24 cellular contexts compared by ENCODE assay signal in genomic region chr18:30650499-30650898, GRCh38.
A peak's percentile ranks its signal among the peaks of the same experiment; 100 is the strongest.
DNase-seq lines count a peak whose midpoint lies in the region; ATAC-seq, FAIRE-seq and TF ChIP-seq lines count a peak whose summit lies in the region.
"Had no signal": no experiment of that assay in that cellular context is flagged by ENCODE, and none has a peak within 500 bp of the region (broad histone marks: within the 10 kb centered on the region; RNA-seq: fewer than 3 reads in every experiment).

No MANE protein-coding gene starts in this region.

- H3K36me3 ChIP-seq in HepG2 (replicated peaks in 1 of 2; ENCODE audit: control insufficient read depth in 1 of 2, insufficient read depth in 2 of 2, low read length in 2 of 2): no peaks in the 10 kb centered on the region
- H3K36me3 ChIP-seq in right lobe of liver: no peaks in the 10 kb centered on the region
- no peaks in the 10 kb centered on the region for H3K36me3 ChIP-seq in pancreas
- H3K36me3 ChIP-seq: BE2C; BLaER1 treated with 17β-estradiol and CSF1 and Interleukin-3, amounts not matched to agents 10 nM and 100 nM had no signal

- H3K27ac ChIP-seq in HepG2 (ENCODE audit: extremely low read length, insufficient read depth, low read length) (no peak overlapping the region), right lobe of liver (no peak overlapping the region), pancreas (no peak overlapping the region)
- H3K27ac ChIP-seq: 22Rv1; BLaER1 treated with 17β-estradiol and CSF1 and Interleukin-3, amounts not matched to agents 10 nM and 100 nM; GM23248 had no signal

- intact Hi-C loops in HepG2 (cut with micrococcal nuclease; ENCODE audit: unreplicated experiment): no loop called here
- intact Hi-C loops in right lobe of liver (cut with DNase I): no loop called here
- intact Hi-C loops in pancreas (cut with DNase I): no loop called here

- TF ChIP-seq POLR2A in HepG2 (IDR thresholded peaks at IDR 0.05; ENCODE audit: insufficient read depth in 1 of 2, low read depth in 2 of 2, low read length in 2 of 2) (no peak), right lobe of liver (IDR thresholded peaks at IDR 0.05) (no peak)

- POLR2A ChIA-PET in HepG2 (lab: Yijun Ruan, JAX): no interaction called here

- no peak overlapping the region for H3K4me2 ChIP-seq in HepG2 (ENCODE audit: low read depth, low read length)
- H3K4me2 ChIP-seq: BLaER1 treated with 17β-estradiol and CSF1 and Interleukin-3, amounts not matched to agents 10 nM and 100 nM had no signal

- no peak for TF ChIP-seq CTCF in HepG2 (CRISPR knock-in tag; IDR thresholded peaks at IDR 0.05)
- no peak for TF ChIP-seq CTCF in right lobe of liver (IDR thresholded peaks at IDR 0.05)
- no peak for TF ChIP-seq CTCF in pancreas (IDR thresholded peaks at IDR 0.05)

- H3K4me3 ChIP-seq in HepG2 (replicated peaks in 1 of 3; ENCODE audit: insufficient read depth in 1 of 3, low read depth in 2 of 3, low read length in 3 of 3) (no peak overlapping the region), right lobe of liver (no peak overlapping the region), pancreas (no peak overlapping the region)
- H3K4me3 ChIP-seq: BLaER1 treated with 17β-estradiol and CSF1 and Interleukin-3, amounts not matched to agents 10 nM and 100 nM; GM12878; GM23248 had no signal

- no peak for DNase-seq in HepG2 (ENCODE audit: low spot score)
- no peak for DNase-seq in right lobe of liver
- no peak for DNase-seq in pancreas
- DNase-seq in COR-L47 (lab: John Stamatoyannopoulos, UW): no peak
- DNase-seq: ACHN; AML-193; BE2C; Caco-2; CD4-positive, alpha-beta memory T cell; DMS 273 treated with DMSO at 0.1 percent for 48 hours; DMS79; EL; GDM1; GM23248; H7; HCEC 1CT had no signal

- no peaks in the 10 kb centered on the region for H3K27me3 ChIP-seq in HepG2 (ENCODE audit: control insufficient read depth in 1 of 2, insufficient read depth in 2 of 2, low read length in 2 of 2)
- H3K27me3 ChIP-seq in right lobe of liver: no peaks in the 10 kb centered on the region
- H3K27me3 ChIP-seq in pancreas: no peaks in the 10 kb centered on the region
- H3K27me3 ChIP-seq: BE2C; BLaER1 treated with 17β-estradiol and CSF1 and Interleukin-3, amounts not matched to agents 10 nM and 100 nM had no signal

- no peaks in the 10 kb centered on the region for H3K79me2 ChIP-seq in HepG2 (ENCODE audit: insufficient read depth, low read length)

- H3K9me3 ChIP-seq in HepG2 (ENCODE audit: low read length) (no peaks in the 10 kb centered on the region), right lobe of liver (no peaks in the 10 kb centered on the region), pancreas (no peaks in the 10 kb centered on the region)
- H3K9me3 ChIP-seq: BE2C; BLaER1 treated with 17β-estradiol and CSF1 and Interleukin-3, amounts not matched to agents 10 nM and 100 nM; Caco-2 had no signal

- CTCF ChIA-PET in HepG2 (lab: Yijun Ruan, JAX; ENCODE audit: low intra/inter-chr PET ratio, low total read pairs): no interaction called here

- no peak for TF ChIP-seq EP300 in HepG2 (IDR thresholded peaks at IDR 0.05; ENCODE audit: low read depth in 2 of 2, low read length in 2 of 2)
- TF ChIP-seq EP300 in HepG2 (CRISPR knock-in tag; IDR thresholded peaks at IDR 0.05; ENCODE audit: borderline replicate concordance): no peak

- FAIRE-seq in HepG2 (lab: Jason Lieb, UNC): no peak
- peak; percentile 21 for FAIRE-seq in colon (lab: Jason Lieb, UNC)
- FAIRE-seq in pancreas (lab: Jason Lieb, UNC): peak; percentile 76
- FAIRE-seq: A204.1, GM12878, GM19239, H1 had no signal

- TF ChIP-seq RAD21 in HepG2 (CRISPR knock-in tag; IDR thresholded peaks at IDR 0.05): no peak

- no peak overlapping the region for H3K9ac ChIP-seq in HepG2 (ENCODE audit: insufficient read depth, low read depth, low read length)
- H3K9ac ChIP-seq: BLaER1 treated with 17β-estradiol and CSF1 and Interleukin-3, amounts not matched to agents 10 nM and 100 nM; GM23248 had no signal

- no peak overlapping the region for H2AFZ ChIP-seq in HepG2 (ENCODE audit: low read length)
- H2AFZ ChIP-seq: GM23248 had no signal

- in situ Hi-C loops in HepG2 (cut with HindIII; ENCODE audit: extremely low pct_ligation_motif_present, low pct_unique_long_range_greater_than_20kb): no loop called here

- H4K20me1 ChIP-seq in HepG2 (ENCODE audit: insufficient read depth, low read length): no peaks in the 10 kb centered on the region
- H4K20me1 ChIP-seq: BLaER1 treated with 17β-estradiol and CSF1 and Interleukin-3, amounts not matched to agents 10 nM and 100 nM had no signal

- BruUV-seq in HepG2 (replicated peaks; lab: Mats Ljungman, UMichigan): no TSS peak

- H3K4me1 ChIP-seq in HepG2 (ENCODE audit: insufficient read depth, low read length) (no peaks in the 10 kb centered on the region), right lobe of liver (no peaks in the 10 kb centered on the region), pancreas (no peaks in the 10 kb centered on the region)
- H3K4me1 ChIP-seq: BE2C; BLaER1 treated with 17β-estradiol and CSF1 and Interleukin-3, amounts not matched to agents 10 nM and 100 nM; Caco-2 had no signal

- ATAC-seq in HepG2 (no peak), right lobe of liver (no peak), pancreas (no peak), SK-N-SH treated with all-trans-retinoic acid at 6 μM for 48 hours (no peak)
- ATAC-seq: GM12878 had no signal

TF ChIP-seq in HepG2, 621 proteins besides CTCF, POLR2A, EP300 and RAD21:
- peak in 1 of 2 experiments; percentile 64; a peak in 3 of 4 replicates for TF ChIP-seq MAFK (conservative IDR thresholded peaks at IDR 0.05 in 1 of 2, IDR thresholded peaks at IDR 0.05 in 1 of 2; ENCODE audit: low read length in 2 of 2)
- TF ChIP-seq ETV5 (CRISPR knock-in tag; IDR thresholded peaks at IDR 0.05; ENCODE audit: borderline replicate concordance): no peak
- peak; percentile 29; the same call in 1 of the 2 replicates for TF ChIP-seq MAFF (IDR thresholded peaks at IDR 0.05; ENCODE audit: low read depth, low read length)

TF ChIP-seq in SK-N-SH treated with all-trans-retinoic acid at 6 μM for 48 hours, 23 proteins besides CTCF, POLR2A, EP300 and RAD21:
- TF ChIP-seq GLIS3 (CRISPR knock-in tag; IDR thresholded peaks at IDR 0.05) (no peak), CREB5 (CRISPR knock-in tag; IDR thresholded peaks at IDR 0.05; ENCODE audit: low read depth) (no peak), PATZ1 (CRISPR knock-in tag; IDR thresholded peaks at IDR 0.05; ENCODE audit: borderline replicate concordance) (no peak), SNAI2 (CRISPR knock-in tag; IDR thresholded peaks at IDR 0.05) (no peak), TOX (CRISPR knock-in tag; IDR thresholded peaks at IDR 0.05; ENCODE audit: borderline replicate concordance) (no peak), ISL1 (CRISPR knock-in tag; IDR thresholded peaks at IDR 0.05) (no peak), ESRRG (CRISPR knock-in tag; IDR thresholded peaks at IDR 0.05) (no peak), ZNF8 (CRISPR knock-in tag; IDR thresholded peaks at IDR 0.05) (no peak), ZNF70 (CRISPR knock-in tag; IDR thresholded peaks at IDR 0.05) (no peak), ZFP3 (CRISPR knock-in tag; IDR thresholded peaks at IDR 0.05) (no peak), ARNTL (CRISPR knock-in tag; IDR thresholded peaks at IDR 0.05; ENCODE audit: borderline replicate concordance, low read depth) (no peak), ZNF565 (CRISPR knock-in tag; conservative IDR thresholded peaks at IDR 0.05; ENCODE audit: low read depth) (no peak)
TF ChIP-seq in SK-N-SH treated with all-trans-retinoic acid at 6 μM for 48 hours: peak in this region for 0.
